Comparison of ENCODE assay signal across 17 cellular contexts in genomic region chr3:2597615-2598014, GRCh38.
A peak's percentile ranks its signal among the peaks of the same experiment; 100 is the strongest.
DNase-seq lines count a peak whose midpoint lies in the region; ATAC-seq and TF ChIP-seq lines count a peak whose summit lies in the region.
"Had no signal": no experiment of that assay in that cellular context is flagged by ENCODE, and none has a peak within 500 bp of the region (broad histone marks: within the 10 kb centered on the region; RNA-seq: fewer than 3 reads in every experiment).

No MANE protein-coding gene starts in this region.

- TF ChIP-seq EP300 in tibial nerve (IDR thresholded peaks at IDR 0.05) (no peak), esophagus muscularis mucosa (IDR thresholded peaks at IDR 0.05) (no peak)

- H2AFZ ChIP-seq in hepatocyte, result no peak overlapping the region
- H2AFZ ChIP-seq: GM23338 had no signal

- H4K20me1 ChIP-seq in hepatocyte (ENCODE audit: insufficient read depth, poor library complexity, severe bottlenecking), result no peaks in the 10 kb centered on the region

- no peaks in the 10 kb centered on the region for H3K79me2 ChIP-seq in hepatocyte

- no peaks in the 10 kb centered on the region for H3K9me2 ChIP-seq in hepatocyte (replicated peaks; ENCODE audit: insufficient read depth)

- no peaks in the 10 kb centered on the region for H3K36me3 ChIP-seq in hepatocyte (replicated peaks; ENCODE audit: insufficient read depth, low read depth)
- no peaks in the 10 kb centered on the region for H3K36me3 ChIP-seq in mucosa of descending colon (ENCODE audit: low read depth)
- H3K36me3 ChIP-seq in tibial nerve, result no peaks in the 10 kb centered on the region
- no peaks in the 10 kb centered on the region for H3K36me3 ChIP-seq in esophagus muscularis mucosa

- H3K27me3 ChIP-seq in hepatocyte (no peaks in the 10 kb centered on the region), tibial nerve (no peaks in the 10 kb centered on the region), esophagus muscularis mucosa (no peaks in the 10 kb centered on the region)

- DNase-seq in hepatocyte (ENCODE audit: low spot score) (peak; percentile 14), mucosa of descending colon (peak in 1 of 3 donors; percentile 4), tibial nerve (ENCODE audit: low spot score in 2 of 2) (no peak), esophagus muscularis mucosa (ENCODE audit: extremely low spot score) (no peak), GDM1 (lab: John Stamatoyannopoulos, UW) (no peak)
- DNase-seq: C1 segment of cervical spinal cord; Calu3; CD4-positive, alpha-beta memory T cell; COR-L47; DMS53; DMS79 treated with DMSO at 0.1 percent for 48 hours; H9 had no signal

- peak; percentile 77 for ATAC-seq in mucosa of descending colon
- ATAC-seq: GM12878, GM23338, HCT116 had no signal

- H3K4me1 ChIP-seq in hepatocyte (ENCODE audit: insufficient read depth) (peaks cover 8% of the 10 kb centered on the region), mucosa of descending colon (ENCODE audit: low read depth) (peaks cover 10% of the 10 kb centered on the region), tibial nerve (no peaks in the 10 kb centered on the region), esophagus muscularis mucosa (no peaks in the 10 kb centered on the region)

- H3K4me3 ChIP-seq in hepatocyte (no peak overlapping the region), mucosa of descending colon (no peak overlapping the region), tibial nerve (no peak overlapping the region), esophagus muscularis mucosa (no peak overlapping the region)
- H3K4me3 ChIP-seq: GM12878, GM23338 had no signal

- intact Hi-C loops in mucosa of descending colon (cut with DNase I, micrococcal nuclease), result no loop called here
- intact Hi-C loops in esophagus muscularis mucosa (cut with DNase I), result no loop called here

- no peak overlapping the region for H3K4me2 ChIP-seq in hepatocyte
- H3K4me2 ChIP-seq: GM23338 had no signal

- H3K9me3 ChIP-seq in hepatocyte (ENCODE audit: low read depth), result no peaks in the 10 kb centered on the region
- no peaks in the 10 kb centered on the region for H3K9me3 ChIP-seq in mucosa of descending colon
- peaks cover 0 to 5% (median 0%) of the 10 kb centered on the region in 4 donors for H3K9me3 ChIP-seq in tibial nerve
- H3K9me3 ChIP-seq in esophagus muscularis mucosa, result no peaks in the 10 kb centered on the region

- TF ChIP-seq CTCF in 22Rv1 (IDR thresholded peaks at IDR 0.05) (no peak), VCaP (conservative IDR thresholded peaks at IDR 0.05) (no peak), hepatocyte (IDR thresholded peaks at IDR 0.05; ENCODE audit: poor library complexity) (no peak), mucosa of descending colon (IDR thresholded peaks at IDR 0.05) (no peak), tibial nerve (IDR thresholded peaks at IDR 0.05) (no peak), esophagus muscularis mucosa (IDR thresholded peaks at IDR 0.05) (no peak)

- H3K27ac ChIP-seq in 22Rv1 (peak overlapping the region; percentile 61), VCaP (peak overlapping the region; percentile 92), hepatocyte (no peak overlapping the region), tibial nerve (no peak overlapping the region), esophagus muscularis mucosa (replicated peaks in 1 of 4) (no peak overlapping the region)

- TF ChIP-seq POLR2A in tibial nerve (IDR thresholded peaks at IDR 0.05) (no peak), esophagus muscularis mucosa (IDR thresholded peaks at IDR 0.05; ENCODE audit: low read depth) (no peak)

- 58% methylated on average over 3 of the region's 3 CpGs for WGBS in hepatocyte (ENCODE audit: low lambda C conversion rate, missing lambda C conversion rate)
- 87% methylated on average over 3 of the region's 3 CpGs for WGBS in tibial nerve, 2 donors
- WGBS in esophagus muscularis mucosa, result 75% methylated on average over 3 of the region's 3 CpGs

Comparison
In these comparisons a context has a peak if more than half of its experiments do, and no peak if none do; other contexts are left out.
1. H3K27ac ChIP-seq: peak in 22Rv1 (single experiment) and VCaP (single experiment); none in hepatocyte (single experiment), tibial nerve (0 of 4) and esophagus muscularis mucosa (0 of 4).